8 cellular contexts compared by ENCODE assay signal in the genomic region with DNA sequence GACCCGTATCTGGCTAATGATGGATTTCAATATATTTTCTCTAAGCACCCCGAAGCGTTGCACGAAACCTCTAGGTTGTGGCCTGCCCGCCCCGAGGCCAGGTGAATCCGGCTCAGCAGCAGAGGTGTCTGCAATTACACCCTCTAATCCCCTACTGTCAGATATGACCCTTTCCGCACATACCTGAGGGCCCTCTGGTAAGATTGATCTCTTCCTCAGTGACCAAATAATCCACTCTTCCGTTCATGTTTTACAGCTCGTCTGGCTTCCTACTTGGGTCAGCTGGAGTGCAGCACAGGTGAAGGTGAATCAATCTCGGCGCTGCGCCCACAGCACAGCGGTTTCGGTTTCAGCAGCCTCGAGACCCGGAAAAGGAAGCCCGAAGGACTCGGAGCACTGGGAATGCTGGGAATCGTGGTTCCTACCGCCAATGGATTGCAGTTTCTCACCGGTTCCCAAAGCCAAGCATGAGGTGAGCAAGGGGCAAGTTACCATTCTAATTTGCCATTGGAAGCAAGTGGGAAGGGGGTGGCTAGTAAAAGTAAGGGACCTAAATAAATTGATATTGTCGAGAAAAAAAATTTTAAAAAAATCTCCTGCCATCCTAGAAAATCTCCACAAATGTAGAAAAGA.
DNase-seq lines count a peak whose midpoint lies in the region; ATAC-seq lines count a peak whose summit lies in the region.

A gene with protein sequence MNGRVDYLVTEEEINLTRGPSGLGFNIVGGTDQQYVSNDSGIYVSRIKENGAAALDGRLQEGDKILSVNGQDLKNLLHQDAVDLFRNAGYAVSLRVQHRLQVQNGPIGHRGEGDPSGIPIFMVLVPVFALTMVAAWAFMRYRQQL (minus strand): TSS at position 374 of the 633 bp plus-strand sequence. CDS start 127 bp downstream, at position 247.

- H3K27me3 Mint-ChIP-seq in memory B cell, result peaks cover 2% of the 10 kb centered on the region

- peak within 1 kb of the TSS; percentile 86 for H3K27ac Mint-ChIP-seq in memory B cell

- no peaks in the 10 kb centered on the region for H3K9me3 Mint-ChIP-seq in memory B cell

- H3K4me1 ChIP-seq in endocrine pancreas (ENCODE audit: control insufficient read depth, insufficient read depth, low read length), result peaks cover 17% of the 10 kb centered on the region

- H3K36me3 Mint-ChIP-seq in memory B cell, result peaks cover 4% of the 10 kb centered on the region

- no peaks in the 10 kb centered on the region for H3K27me3 ChIP-seq in endocrine pancreas (ENCODE audit: control insufficient read depth, insufficient read depth, low read length)

- peak within 1 kb of the TSS; percentile 99 for H3K9ac ChIP-seq in endocrine pancreas (ENCODE audit: control insufficient read depth, insufficient read depth, low read length)

- H3K36me3 ChIP-seq in endocrine pancreas (ENCODE audit: control insufficient read depth, insufficient read depth, low read length), result no peaks in the 10 kb centered on the region

- H3K9me3 ChIP-seq in endocrine pancreas (ENCODE audit: control insufficient read depth, low read length), result no peaks in the 10 kb centered on the region

- H3K4me1 Mint-ChIP-seq in memory B cell, result peaks cover 22% of the 10 kb centered on the region

- peak within 1 kb of the TSS; percentile 99 for H3K4me3 ChIP-seq in endocrine pancreas (ENCODE audit: control insufficient read depth, insufficient read depth, low read length)

- DNase-seq in DMS153 (lab: John Stamatoyannopoulos, UW) (peak; percentile 87), NCI-H510A treated with DMSO at 0.1 percent for 48 hours (lab: John Stamatoyannopoulos, UW) (peak; percentile 83), memory B cell (ENCODE audit: low spot score in 2 of 2) (peak; percentile 10 to 39), HUDEP-2 (lab: John Stamatoyannopoulos, UW; ENCODE audit: unreplicated experiment in 76 of 76) (no peak)
- peak; percentile 78 for DNase-seq in activated CD8-positive, alpha-beta memory T cell treated with anti-CD3 and anti-CD28 coated beads for 24 hours
- peak; percentile 24 to 47 (median 44) for DNase-seq in stimulated activated CD4-positive, alpha-beta T cell treated with anti-CD3 and anti-CD28 coated beads, TNF-alpha, amount 100 ng/mL, for 4 hours (ENCODE audit: low read depth in 3 of 3)

- ATAC-seq in HG02610 (IDR thresholded peaks at IDR 0.05; ENCODE audit: unreplicated experiment) (peak; percentile 83), memory B cell (ENCODE audit: low read depth) (peak; percentile 89)

- peak within 1 kb of the TSS; percentile 94 for H3K4me3 Mint-ChIP-seq in memory B cell

Comparison
In these comparisons a context has a peak if more than half of its experiments do, and no peak if none do; other contexts are left out.
1. DNase-seq: peak in DMS153 (single experiment), NCI-H510A treated with DMSO at 0.1 percent for 48 hours (single experiment), activated CD8-positive, alpha-beta memory T cell treated with anti-CD3 and anti-CD28 coated beads for 24 hours (single experiment), memory B cell (2 of 2) and stimulated activated CD4-positive, alpha-beta T cell treated with anti-CD3 and anti-CD28 coated beads, TNF-alpha, amount 100 ng/mL, for 4 hours (3 of 3); none in HUDEP-2 (0 of 76).